In genomic region chr2:183214680-183215079, GRCh38 we compare ENCODE assay signal across 15 cellular contexts.
DNase-seq lines count a peak whose midpoint lies in the region; ATAC-seq and TF ChIP-seq lines count a peak whose summit lies in the region.
"Had no signal": no experiment of that assay in that cellular context is flagged by ENCODE, and none has a peak within 500 bp of the region (broad histone marks: within the 10 kb centered on the region; RNA-seq: fewer than 3 reads in every experiment).

No MANE protein-coding gene starts in this region.

- no peak overlapping the region for H3K27ac Mint-ChIP-seq in activated T-helper 2 cell treated with anti-CD3 and anti-CD28 coated beads, Interferon-gamma antibody, Interleukin-2, Interleukin-4, amounts not matched to agents 10 μg/mL and 5 μg/mL and 100 μg/mL, durations not matched to agents 14 hours and 24 hours and 36 hours
- H3K27ac Mint-ChIP-seq: endodermal cell had no signal

- H3K36me3 Mint-ChIP-seq in activated T-helper 2 cell treated with anti-CD3 and anti-CD28 coated beads, Interferon-gamma antibody, Interleukin-2, Interleukin-4, amounts not matched to agents 10 μg/mL and 5 μg/mL and 100 μg/mL, durations not matched to agents 14 hours and 24 hours and 36 hours (ENCODE audit: low read depth) = peaks cover 11% of the 10 kb centered on the region

- H3K4me3 ChIP-seq in foreskin fibroblast (ENCODE audit: low read depth in 1 of 2, low read length in 2 of 2) = no peak overlapping the region
- H3K4me3 ChIP-seq: ascending aorta, heart left ventricle had no signal

- no peak overlapping the region for H3K4me3 Mint-ChIP-seq in activated T-helper 2 cell treated with anti-CD3 and anti-CD28 coated beads, Interferon-gamma antibody, Interleukin-2, Interleukin-4, amounts not matched to agents 10 μg/mL and 5 μg/mL and 100 μg/mL, durations not matched to agents 14 hours and 24 hours and 36 hours (ENCODE audit: low read depth)
- H3K4me3 Mint-ChIP-seq: endodermal cell had no signal

- ATAC-seq in GM19328 (IDR thresholded peaks at IDR 0.05; ENCODE audit: unreplicated experiment) (peak; percentile 47), HG02623 (IDR thresholded peaks at IDR 0.05; ENCODE audit: unreplicated experiment) (peak; percentile 70), HG03280 (IDR thresholded peaks at IDR 0.05; ENCODE audit: unreplicated experiment) (peak; percentile 68)
- ATAC-seq: heart left ventricle, left ventricle myocardium superior had no signal

- no peak for TF ChIP-seq CTCF in GM13977 (IDR thresholded peaks at IDR 0.05; ENCODE audit: extremely low read depth, insufficient read depth, missing control alignments)
- TF ChIP-seq CTCF in foreskin fibroblast (IDR thresholded peaks at IDR 0.05; ENCODE audit: low read depth, low read length) = no peak

- DNase-seq in GM13977 (ENCODE audit: low spot score) (peak; percentile 15), HuH-7.5 (ENCODE audit: low spot score) (no peak), foreskin fibroblast (no peak), NCI-H1105 (lab: John Stamatoyannopoulos, UW) (no peak)
- no peak for DNase-seq in activated T-helper 2 cell treated with anti-CD3 and anti-CD28 coated beads, Interferon-gamma antibody, Interleukin-2, Interleukin-4, amounts not matched to agents 10 μg/mL and 5 μg/mL and 100 μg/mL, durations not matched to agents 14 hours and 24 hours and 36 hours (ENCODE audit: low spot score)
- DNase-seq: DMS 273 treated with DMSO at 0.1 percent for 48 hours, endodermal cell, heart left ventricle, left ventricle myocardium superior, NCI-H524 treated with DMSO at 0.1 percent for 48 hours, SIG-M5 had no signal

- H3K9me3 Mint-ChIP-seq in activated T-helper 2 cell treated with anti-CD3 and anti-CD28 coated beads, Interferon-gamma antibody, Interleukin-2, Interleukin-4, amounts not matched to agents 10 μg/mL and 5 μg/mL and 100 μg/mL, durations not matched to agents 14 hours and 24 hours and 36 hours = peaks cover 6% of the 10 kb centered on the region

- intact Hi-C loops in activated T-helper 2 cell treated with anti-CD3 and anti-CD28 coated beads, Interferon-gamma antibody, Interleukin-2, Interleukin-4, amounts not matched to agents 10 μg/mL and 5 μg/mL and 100 μg/mL, durations not matched to agents 14 hours and 24 hours and 36 hours (cut with micrococcal nuclease) = loop anchor here (1.0 to 10.0 kb wide), 2 partner anchors 15 to 180 kb away; partner anchors contain the start of gene NCKAP1

- in situ Hi-C loops in GM13977 (cut with MboI; ENCODE audit: low pct_unique_long_range_greater_than_20kb, low sequenced_read_pairs, unreplicated experiment) = no loop called here

- H3K4me1 Mint-ChIP-seq in activated T-helper 2 cell treated with anti-CD3 and anti-CD28 coated beads, Interferon-gamma antibody, Interleukin-2, Interleukin-4, amounts not matched to agents 10 μg/mL and 5 μg/mL and 100 μg/mL, durations not matched to agents 14 hours and 24 hours and 36 hours (ENCODE audit: low read depth) = peaks cover 28% of the 10 kb centered on the region
- H3K4me1 Mint-ChIP-seq: endodermal cell had no signal

- no peaks in the 10 kb centered on the region for H3K27me3 Mint-ChIP-seq in activated T-helper 2 cell treated with anti-CD3 and anti-CD28 coated beads, Interferon-gamma antibody, Interleukin-2, Interleukin-4, amounts not matched to agents 10 μg/mL and 5 μg/mL and 100 μg/mL, durations not matched to agents 14 hours and 24 hours and 36 hours (ENCODE audit: low read depth)
